ENCODE assay signal across 14 cellular contexts in the genomic region with DNA sequence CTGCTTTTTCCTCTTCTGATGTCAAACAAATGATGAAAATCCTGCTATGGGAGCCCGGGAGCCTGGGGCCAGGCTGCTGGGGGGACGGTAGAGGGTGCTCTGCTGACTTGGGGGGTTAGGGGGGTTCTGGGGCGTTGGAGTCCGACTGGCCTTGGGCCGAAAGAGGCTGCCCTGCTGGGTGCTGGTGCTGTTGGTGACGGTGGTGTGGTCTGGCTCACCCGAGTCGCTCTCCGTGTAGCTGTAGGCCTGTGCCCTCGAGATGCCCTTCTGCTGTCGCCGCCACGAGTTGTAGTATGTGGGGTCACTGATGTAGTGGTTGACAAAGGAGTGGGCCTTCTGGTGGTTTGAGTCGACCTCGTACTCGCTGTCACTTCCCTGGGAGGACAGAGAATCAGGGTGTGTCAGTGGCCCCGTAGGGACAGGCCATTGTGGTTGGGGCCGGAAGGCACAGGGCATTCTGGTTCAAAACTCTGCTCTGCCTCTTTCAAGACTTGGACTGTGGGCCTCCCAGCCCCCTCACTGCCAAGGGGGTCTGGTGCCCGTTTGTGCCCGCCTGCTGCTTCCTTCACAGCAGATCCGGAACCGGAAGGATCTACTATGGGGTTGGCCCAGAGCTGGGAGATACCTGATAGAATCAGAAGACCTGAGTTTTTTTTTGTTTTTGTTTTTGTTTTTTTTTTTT. TPM values are rescaled to one million over a fixed set of nuclear protein-coding genes. Genes with fewer than 3 reads are reported as not detected.
DNase-seq lines count a peak whose midpoint lies in the region; ATAC-seq and TF ChIP-seq lines count a peak whose summit lies in the region.
"Had no signal": no experiment of that assay in that cellular context is flagged by ENCODE, and none has a peak within 500 bp of the region (broad histone marks: within the 10 kb centered on the region; RNA-seq: fewer than 3 reads in every experiment).

No MANE protein-coding gene starts in this region.

- 87 to 91% (median 90%) methylated on average over 17 to 22 of the region's 22 CpGs for WGBS in heart left ventricle, 4 donors
- WGBS in gastroesophageal sphincter (ENCODE audit: low coverage in 1 of 2), 2 donors: 78 to 83% methylated on average over 6 to 7 of the region's 22 CpGs

- ATAC-seq in Right ventricle myocardium superior (ENCODE audit: poor library complexity): no peak
- ATAC-seq in heart left ventricle: no peak
- no peak for ATAC-seq in gastroesophageal sphincter
- ATAC-seq in GM18873 (IDR thresholded peaks at IDR 0.05; ENCODE audit: low FRiP score, unreplicated experiment): no peak
- ATAC-seq: psoas muscle had no signal

- H3K9me3 ChIP-seq in heart left ventricle (no peaks in the 10 kb centered on the region), gastroesophageal sphincter (no peaks in the 10 kb centered on the region), vagina (no peaks in the 10 kb centered on the region)
- H3K9me3 ChIP-seq: psoas muscle had no signal

- DNase-seq in Right ventricle myocardium superior (peak; percentile 31), heart left ventricle (no peak), vagina (ENCODE audit: extremely low spot score in 2 of 2) (no peak), DMS153 treated with DMSO at 0.1 percent for 48 hours (lab: John Stamatoyannopoulos, UW; ENCODE audit: unreplicated experiment) (no peak)
- DNase-seq in central memory CD4-positive, alpha-beta T cell: no peak
- DNase-seq: activated CD4-positive, CD25-positive, alpha-beta regulatory T cell treated with anti-CD3 and anti-CD28 coated beads, Interleukin-2, amount 50 U/mL, for 72 hours; activated T-cell treated with anti-CD3 and anti-CD28 coated beads, Interleukin-2, amount 50 U/mL, for 48 hours; stimulated activated CD4-positive, alpha-beta T cell treated with anti-CD3 and anti-CD28 coated beads, Interleukin-2, amount 100 ng/mL, for 24 hours; stimulated activated CD8-positive, alpha-beta memory T cell treated with anti-CD3 and anti-CD28 coated beads, Interleukin-4, amount 100 ng/mL, for 48 hours; T-helper 1 cell had no signal

- intact Hi-C loops in Right ventricle myocardium superior (cut with DNase I) (no loop called here), heart left ventricle (cut with DNase I) (loop anchor here in 1 of 10 donors (2.0 kb wide), 1 partner anchor 28 kb away; no protein-coding TSS in a partner anchor), vagina (cut with DNase I) (loop anchor here (2.0 kb wide), 1 partner anchor 28 kb away; no protein-coding TSS in a partner anchor)

- peak overlapping the region in 6 of 12 donors; percentile 22 to 91 (median 38) for H3K27ac ChIP-seq in heart left ventricle
- H3K27ac ChIP-seq in gastroesophageal sphincter: peak overlapping the region in 3 of 4 donors; percentile 58 to 73 (median 64)
- peak overlapping the region; percentile 66 for H3K27ac ChIP-seq in rectal smooth muscle tissue (ENCODE audit: low read depth, low read length)
- peak overlapping the region; percentile 95 for H3K27ac ChIP-seq in vagina

- H3K27me3 ChIP-seq in heart left ventricle (no peaks in the 10 kb centered on the region), gastroesophageal sphincter (no peaks in the 10 kb centered on the region), rectal smooth muscle tissue (ENCODE audit: control insufficient read depth, insufficient read depth, low read length) (no peaks in the 10 kb centered on the region), vagina (no peaks in the 10 kb centered on the region)

- H3K4me1 ChIP-seq in heart left ventricle (peaks cover 0 to 33% (median 17%) of the 10 kb centered on the region in 12 donors), gastroesophageal sphincter (peaks cover 0 to 61% (median 23%) of the 10 kb centered on the region in 3 donors), rectal smooth muscle tissue (ENCODE audit: control insufficient read depth, insufficient read depth, low read length) (peaks cover 22% of the 10 kb centered on the region), vagina (peaks cover 81% of the 10 kb centered on the region)

- H3K36me3 ChIP-seq in heart left ventricle (no peaks in the 10 kb centered on the region), gastroesophageal sphincter (no peaks in the 10 kb centered on the region), rectal smooth muscle tissue (ENCODE audit: control insufficient read depth, insufficient read depth, low read length) (no peaks in the 10 kb centered on the region), vagina (no peaks in the 10 kb centered on the region)

- TF ChIP-seq POLR2A in heart left ventricle (IDR thresholded peaks at IDR 0.05) (no peak), gastroesophageal sphincter (IDR thresholded peaks at IDR 0.05) (no peak), vagina (IDR thresholded peaks at IDR 0.05) (no peak)

- TF ChIP-seq EP300 in gastroesophageal sphincter (IDR thresholded peaks at IDR 0.05): no peak

- TF ChIP-seq CTCF in heart left ventricle (IDR thresholded peaks at IDR 0.05): no peak
- TF ChIP-seq CTCF in gastroesophageal sphincter (IDR thresholded peaks at IDR 0.05): no peak
- no peak for TF ChIP-seq CTCF in vagina (IDR thresholded peaks at IDR 0.05)

- no peak overlapping the region for H3K9ac ChIP-seq in rectal smooth muscle tissue (ENCODE audit: low read length)

- H3K4me3 ChIP-seq in heart left ventricle (no peak overlapping the region), gastroesophageal sphincter (peak overlapping the region in 1 of 2 donors; percentile 26), rectal smooth muscle tissue (ENCODE audit: low read length) (peak overlapping the region; percentile 15), vagina (peak overlapping the region in 1 of 2 donors; percentile 17)
- H3K4me3 ChIP-seq: psoas muscle had no signal

RNA-seq across cellular contexts. Expression of a gene that starts 26.9 kb away (rescaled TPM):
- total RNA-seq in Right ventricle myocardium superior (53.0 TPM), heart left ventricle (100 to 1,000 TPM in 1 of 9 donors, 10 to 100 TPM in 8; 21.8 to 103 (median 37.5) TPM), gastroesophageal sphincter (100 to 1,000 TPM in 1 of 4 donors, 10 to 100 TPM in 3; 69.4 to 106 (median 73.0) TPM), vagina (73.7 TPM)
- polyA plus RNA-seq in heart left ventricle: 10 to 100 TPM; 18.6 to 65.3 TPM
